Comparison of ENCODE assay signal across 20 cellular contexts in genomic region chr7:130953193-130953592, GRCh38.
DNase-seq lines count a peak whose midpoint lies in the region; ATAC-seq and TF ChIP-seq lines count a peak whose summit lies in the region.
"Had no signal": no experiment of that assay in that cellular context is flagged by ENCODE, and none has a peak within 500 bp of the region (broad histone marks: within the 10 kb centered on the region; RNA-seq: fewer than 3 reads in every experiment).

No MANE protein-coding gene starts in this region.

- peaks cover 72% of the 10 kb centered on the region for H3K4me1 ChIP-seq in Panc1 (ENCODE audit: control insufficient read depth, insufficient read depth, low read length)
- H3K4me1 ChIP-seq in fibroblast of lung (ENCODE audit: control insufficient read depth, extremely low read depth, insufficient read depth, low read length): peaks cover 9% of the 10 kb centered on the region
- H3K4me1 ChIP-seq in H9 (ENCODE audit: insufficient read depth, low read length): peaks cover 9% of the 10 kb centered on the region; the same call in 1 of the 2 replicates

- H3K9ac ChIP-seq in fibroblast of lung (ENCODE audit: insufficient read depth, low read length) (no peak overlapping the region), H9 (ENCODE audit: extremely low read depth, insufficient read length, low read length) (no peak overlapping the region)

- no peak overlapping the region for H3K14ac ChIP-seq in H9 (ENCODE audit: insufficient read depth, low read length)

- H2BK12ac ChIP-seq in H9 (ENCODE audit: insufficient read length, low read depth, low read length): no peak overlapping the region

- H3K27me3 ChIP-seq in Panc1 (ENCODE audit: control insufficient read depth, insufficient read depth, low read length) (no peaks in the 10 kb centered on the region), fibroblast of lung (ENCODE audit: control insufficient read depth, insufficient read depth, low read length) (no peaks in the 10 kb centered on the region), H9 (ENCODE audit: insufficient read depth, low read length) (no peaks in the 10 kb centered on the region)

- no peaks in the 10 kb centered on the region for H3K9me3 Mint-ChIP-seq in activated CD4-positive, alpha-beta T cell treated with anti-CD3 and anti-CD28 coated beads, Interleukin-2, amount 10 ng/mL, durations not matched to agents 24 days and 14 days
- H3K9me3 Mint-ChIP-seq in H9: no peaks in the 10 kb centered on the region
- H3K9me3 Mint-ChIP-seq: dendritic cell treated with granulocyte-macrophage colony-stimulating factor and Interleukin-4, amounts not matched to agents 40 ng/mL and 50 ng/mL, for 4 days; memory B cell; stimulated activated naive CD8-positive, alpha-beta T cell treated with anti-CD3 and anti-CD28 coated beads, Interleukin-15, Interleukin-2, amounts not matched to agents 100 ng/mL and 50 ng/mL, for 24 hours; type B pancreatic cell had no signal

- no peak overlapping the region for H4K91ac ChIP-seq in H9 (ENCODE audit: insufficient read length, low read depth, low read length)

- no peaks in the 10 kb centered on the region for H3K79me1 ChIP-seq in H9 (ENCODE audit: insufficient read depth, low read depth, low read length, poor library complexity, severe bottlenecking)

- H3K36me3 ChIP-seq in Panc1 (ENCODE audit: control insufficient read depth, insufficient read depth, low read length) (no peaks in the 10 kb centered on the region), fibroblast of lung (ENCODE audit: control insufficient read depth, insufficient read depth, low read length) (peaks cover 3% of the 10 kb centered on the region)

- TF ChIP-seq CTCF in GM12864 (IDR thresholded peaks at IDR 0.05; ENCODE audit: low read depth, low read length, missing control alignments): no peak
- TF ChIP-seq CTCF in Panc1 (IDR thresholded peaks at IDR 0.05): no peak
- TF ChIP-seq CTCF in fibroblast of lung (conservative IDR thresholded peaks at IDR 0.05 in 1 of 2, IDR thresholded peaks at IDR 0.05 in 1 of 2; ENCODE audit: low read depth in 1 of 2, low read length in 2 of 2): no peak
- TF ChIP-seq CTCF in H9 (conservative IDR thresholded peaks at IDR 0.05): no peak

- H3K27ac ChIP-seq in Panc1 (ENCODE audit: low read length) (peak overlapping the region; percentile 71), fibroblast of lung (ENCODE audit: insufficient read depth, low read length) (no peak overlapping the region), H9 (ENCODE audit: insufficient read length, low read depth, low read length) (no peak overlapping the region)
- H3K27ac ChIP-seq: HL-60 had no signal

- POLR2A ChIA-PET in Panc1 (lab: Charles Lee): interaction anchor here (0.6 kb wide), 1 partner anchor 58 kb away, joined by 3 read pairs; no protein-coding TSS in a partner anchor

- no peak overlapping the region for H3K56ac ChIP-seq in H9 (ENCODE audit: insufficient read length, low read depth, low read length)

- WGBS in H9 (ENCODE audit: extremely low coverage, insufficient read length, low lambda C conversion rate): no CpG with 5 or more reads among the region's 4 CpGs

- no peak overlapping the region for H3K18ac ChIP-seq in H9 (ENCODE audit: insufficient read length, low read depth, low read length)

- CTCF ChIA-PET in Panc1 (lab: Charles Lee): no interaction called here

- peak overlapping the region; percentile 60 for H3K4me3 Mint-ChIP-seq in activated CD4-positive, alpha-beta T cell treated with anti-CD3 and anti-CD28 coated beads, Interleukin-2, amount 10 ng/mL, durations not matched to agents 24 days and 14 days
- no peak overlapping the region for H3K4me3 Mint-ChIP-seq in H9
- H3K4me3 Mint-ChIP-seq: dendritic cell treated with granulocyte-macrophage colony-stimulating factor and Interleukin-4, amounts not matched to agents 40 ng/mL and 50 ng/mL, for 4 days; stimulated activated naive CD8-positive, alpha-beta T cell treated with anti-CD3 and anti-CD28 coated beads, Interleukin-15, Interleukin-2, amounts not matched to agents 100 ng/mL and 50 ng/mL, for 24 hours; type B pancreatic cell had no signal

- in situ Hi-C loops in Panc1 (cut with HindIII; ENCODE audit: low pct_unique_long_range_greater_than_20kb, low sequenced_read_pairs): no loop called here

- H3T11ph ChIP-seq in H9 (ENCODE audit: low read length): no peak overlapping the region

- H3K4me1 Mint-ChIP-seq in activated CD4-positive, alpha-beta T cell treated with anti-CD3 and anti-CD28 coated beads, Interleukin-2, amount 10 ng/mL, durations not matched to agents 24 days and 14 days: peaks cover 51% of the 10 kb centered on the region
- H3K4me1 Mint-ChIP-seq in H9: peaks cover 10 to 12% of the 10 kb centered on the region in 2 experiments

- H3K79me2 ChIP-seq in fibroblast of lung (ENCODE audit: control insufficient read depth, insufficient read depth, low read length) (peaks cover 84% of the 10 kb centered on the region), H9 (ENCODE audit: insufficient read depth, low read length) (no peaks in the 10 kb centered on the region)

- no peak overlapping the region for H2BK20ac ChIP-seq in H9 (ENCODE audit: low read depth, low read length, poor library complexity, severe bottlenecking)

- H3K27ac Mint-ChIP-seq in activated CD4-positive, alpha-beta T cell treated with anti-CD3 and anti-CD28 coated beads, Interleukin-2, amount 10 ng/mL, durations not matched to agents 24 days and 14 days: peak overlapping the region; percentile 19
- no peak overlapping the region for H3K27ac Mint-ChIP-seq in H9
- H3K27ac Mint-ChIP-seq: dendritic cell treated with granulocyte-macrophage colony-stimulating factor and Interleukin-4, amounts not matched to agents 40 ng/mL and 50 ng/mL, for 4 days; memory B cell; type B pancreatic cell had no signal

- no peaks in the 10 kb centered on the region for H3K9me3 ChIP-seq in Panc1 (ENCODE audit: control insufficient read depth, insufficient read depth, low read depth, low read length)
- no peaks in the 10 kb centered on the region for H3K9me3 ChIP-seq in fibroblast of lung (ENCODE audit: control insufficient read depth, insufficient read depth, low read depth, low read length)
- H3K9me3 ChIP-seq in H9 (ENCODE audit: control insufficient read depth, low read depth, low read length): no peaks in the 10 kb centered on the region

- peak; percentile 48 for DNase-seq in activated CD4-positive, alpha-beta T cell treated with anti-CD3 and anti-CD28 coated beads, Interleukin-2, amount 10 ng/mL, durations not matched to agents 24 days and 14 days
- no peak for DNase-seq in activated CD4-positive, alpha-beta T cell treated with anti-CD3 and anti-CD28 coated beads for 48 hours
- no peak for DNase-seq in GM12864 (ENCODE audit: low read depth)
- no peak for DNase-seq in Panc1 (ENCODE audit: low read depth, low spot score)
- no peak for DNase-seq in fibroblast of lung (ENCODE audit: low read depth in 2 of 2)
- DNase-seq in H9: no peak
- no peak for DNase-seq in HK-2 (ENCODE audit: unreplicated experiment)
- DNase-seq in DMS53 treated with DMSO at 0.1 percent for 48 hours (lab: John Stamatoyannopoulos, UW; ENCODE audit: unreplicated experiment): no peak
- DNase-seq: 8988T; NCI-H1417; NCI-H446 treated with DMSO at 0.1 percent for 48 hours; RPMI8226; small intestine; stimulated activated CD4-positive, alpha-beta T cell treated with anti-CD3 and anti-CD28 coated beads, Interleukin-2, amount 100 ng/mL, for 48 hours had no signal

- no peak overlapping the region for H2BK5ac ChIP-seq in H9 (ENCODE audit: insufficient read length, low read length)

- no peak overlapping the region for H4K5ac ChIP-seq in H9 (ENCODE audit: insufficient read length, low read depth, low read length)

- no peak overlapping the region for H2BK15ac ChIP-seq in H9 (ENCODE audit: low read depth, low read length)

- peaks cover 60% of the 10 kb centered on the region for H3K36me3 Mint-ChIP-seq in activated CD4-positive, alpha-beta T cell treated with anti-CD3 and anti-CD28 coated beads, Interleukin-2, amount 10 ng/mL, durations not matched to agents 24 days and 14 days (ENCODE audit: low read depth)
- no peaks in the 10 kb centered on the region; a peak in 2 of 7 replicates for H3K36me3 Mint-ChIP-seq in H9 (ENCODE audit: insufficient read depth in 1 of 3, low read depth in 3 of 3)
- H3K36me3 Mint-ChIP-seq: type B pancreatic cell had no signal

- no peak overlapping the region for H3K4ac ChIP-seq in H9 (ENCODE audit: low read depth, low read length)

- H2AFZ ChIP-seq in fibroblast of lung (ENCODE audit: low read length) (no peak overlapping the region), H9 (ENCODE audit: low read length) (no peak overlapping the region)

- no peak overlapping the region for H4K8ac ChIP-seq in H9 (replicated peaks; ENCODE audit: insufficient read length, low read depth, low read length)

- H4K20me1 ChIP-seq in fibroblast of lung (ENCODE audit: control insufficient read depth, extremely low read depth, insufficient read depth, low read length) (no peaks in the 10 kb centered on the region), H9 (ENCODE audit: control insufficient read depth, insufficient read depth, insufficient read length) (no peaks in the 10 kb centered on the region)

- ATAC-seq in Panc1: no peak
- ATAC-seq: HepG2 had no signal

- peak overlapping the region; percentile 17; the same call in 1 of the 2 replicates for H3K4me3 ChIP-seq in GM12864 (ENCODE audit: low read depth, low read length)
- no peak overlapping the region for H3K4me3 ChIP-seq in Panc1 (ENCODE audit: low read depth in 2 of 2, low read length in 2 of 2)
- no peak overlapping the region for H3K4me3 ChIP-seq in fibroblast of lung (replicated peaks in 1 of 4; ENCODE audit: control extremely low read depth in 1 of 4, insufficient read depth in 1 of 4, low read depth in 3 of 4, low read length in 4 of 4)

- H3K23me2 ChIP-seq in H9 (ENCODE audit: insufficient read length, low read depth, low read length, poor library complexity, severe bottlenecking): no peaks in the 10 kb centered on the region

- H3K27me3 Mint-ChIP-seq in activated CD4-positive, alpha-beta T cell treated with anti-CD3 and anti-CD28 coated beads, Interleukin-2, amount 10 ng/mL, durations not matched to agents 24 days and 14 days: no peaks in the 10 kb centered on the region
- no peaks in the 10 kb centered on the region; the same call in 1 of the 2 replicates for H3K27me3 Mint-ChIP-seq in H9 (ENCODE audit: low read depth)
- H3K27me3 Mint-ChIP-seq: dendritic cell treated with granulocyte-macrophage colony-stimulating factor and Interleukin-4, amounts not matched to agents 40 ng/mL and 50 ng/mL, for 4 days; memory B cell; stimulated activated naive CD8-positive, alpha-beta T cell treated with anti-CD3 and anti-CD28 coated beads, Interleukin-15, Interleukin-2, amounts not matched to agents 100 ng/mL and 50 ng/mL, for 24 hours; type B pancreatic cell had no signal

- intact Hi-C loops in activated CD4-positive, alpha-beta T cell treated with anti-CD3 and anti-CD28 coated beads, Interleukin-2, amount 10 ng/mL, durations not matched to agents 24 days and 14 days (cut with micrococcal nuclease): no loop called here
- intact Hi-C loops in Panc1 (cut with micrococcal nuclease; ENCODE audit: unreplicated experiment): no loop called here

- H2BK120ac ChIP-seq in H9 (ENCODE audit: low read depth, low read length, poor library complexity, severe bottlenecking): no peak overlapping the region

- no peak overlapping the region for H3K23ac ChIP-seq in H9 (ENCODE audit: insufficient read length, low read depth, low read length)

- no TSS peak for BruUV-seq in Panc1 (replicated peaks; lab: Mats Ljungman, UMichigan)

- H3K4me2 ChIP-seq in fibroblast of lung (ENCODE audit: extremely low read depth, insufficient read depth, low read length): peak overlapping the region; percentile 0
- H3K4me2 ChIP-seq in H9 (ENCODE audit: insufficient read depth, insufficient read length, low read length): no peak overlapping the region

- no peak overlapping the region for H2AK5ac ChIP-seq in H9 (ENCODE audit: insufficient read length, low read length)
